ENCODE assay signal across 12 cellular contexts in the genomic region with DNA sequence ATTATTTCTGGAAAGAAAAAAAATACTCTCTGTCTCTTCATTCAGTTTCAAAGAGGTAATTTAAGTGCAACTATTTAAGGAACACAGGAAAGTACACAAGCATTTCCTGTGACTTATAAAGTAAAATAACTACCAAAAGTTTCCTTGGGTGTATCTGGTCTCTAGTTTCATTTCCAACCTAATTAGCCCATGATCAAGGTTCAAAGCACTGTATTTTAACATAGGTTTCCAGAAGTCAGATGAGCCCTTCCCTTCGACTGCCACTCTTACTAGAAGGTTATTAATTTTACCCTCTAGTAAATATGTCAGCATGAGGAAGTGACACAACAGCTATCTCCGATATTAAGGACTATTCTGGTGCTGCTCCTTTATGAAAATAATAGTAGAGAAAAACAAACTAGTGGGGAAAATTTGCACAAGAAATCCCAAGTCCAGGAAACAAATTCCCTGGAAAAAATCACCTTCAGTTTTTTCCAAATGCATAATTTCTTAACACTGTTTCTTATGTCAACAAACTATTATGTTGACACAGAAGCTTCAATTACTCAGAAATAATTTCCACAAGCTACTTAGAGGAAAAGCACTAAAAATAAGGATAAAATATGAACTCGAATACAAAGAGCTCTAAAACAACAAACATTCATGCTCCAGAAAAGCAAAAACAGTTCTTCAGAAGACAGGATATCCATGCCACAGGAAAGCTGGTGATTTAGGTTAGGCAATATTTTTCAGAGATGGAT. TPM values are rescaled to one million over a fixed set of nuclear protein-coding genes. Genes with fewer than 3 reads are reported as not detected.
A peak's percentile ranks its signal among the peaks of the same experiment; 100 is the strongest.
DNase-seq lines count a peak whose midpoint lies in the region; ATAC-seq and TF ChIP-seq lines count a peak whose summit lies in the region.
"Had no signal": no experiment of that assay in that cellular context is flagged by ENCODE, and none has a peak within 500 bp of the region (broad histone marks: within the 10 kb centered on the region; RNA-seq: fewer than 3 reads in every experiment).

No MANE protein-coding gene starts in this region.

- intact Hi-C loops in activated CD4-positive, alpha-beta T cell treated with anti-CD3 and anti-CD28 coated beads, Interleukin-2, amount 10 ng/mL, durations not matched to agents 24 days and 14 days (cut with micrococcal nuclease), result no loop called here
- intact Hi-C loops in spleen (cut with DNase I; ENCODE audit: low total_unique reads), result no loop called here

- peaks cover 13% of the 10 kb centered on the region for H3K36me3 Mint-ChIP-seq in activated CD4-positive, alpha-beta T cell treated with anti-CD3 and anti-CD28 coated beads, Interleukin-2, amount 10 ng/mL, durations not matched to agents 24 days and 14 days (ENCODE audit: low read depth)
- peaks cover 12% of the 10 kb centered on the region for H3K36me3 Mint-ChIP-seq in activated CD4-positive, alpha-beta memory T cell treated with anti-CD3 and anti-CD28 coated beads, Interleukin-2, amount 10 ng/mL, durations not matched to agents 7 days and 5 days (ENCODE audit: low read depth)

- no peak for DNase-seq in activated CD4-positive, alpha-beta T cell treated with anti-CD3 and anti-CD28 coated beads, Interleukin-2, amount 10 ng/mL, durations not matched to agents 24 days and 14 days
- no peak for DNase-seq in activated CD4-positive, alpha-beta T cell treated with anti-CD3 and anti-CD28 coated beads, Interleukin-2, amount 50 U/mL, for 1 hour
- no peak for DNase-seq in activated CD4-positive, alpha-beta memory T cell treated with anti-CD3 and anti-CD28 coated beads, Interleukin-2, amount 10 ng/mL, durations not matched to agents 7 days and 5 days
- no peak for DNase-seq in spleen
- no peak for DNase-seq in cerebellar cortex (ENCODE audit: low spot score)
- DNase-seq: activated CD4-positive, alpha-beta T cell treated with anti-CD3 and anti-CD28 coated beads for 4 hours; H9; kidney glomerular epithelial cell; NCI-H2081 treated with DMSO at 0.1 percent for 48 hours had no signal

- peaks cover 12% of the 10 kb centered on the region for H3K4me1 Mint-ChIP-seq in activated CD4-positive, alpha-beta T cell treated with anti-CD3 and anti-CD28 coated beads, Interleukin-2, amount 10 ng/mL, durations not matched to agents 24 days and 14 days
- peaks cover 10% of the 10 kb centered on the region for H3K4me1 Mint-ChIP-seq in activated CD4-positive, alpha-beta memory T cell treated with anti-CD3 and anti-CD28 coated beads, Interleukin-2, amount 10 ng/mL, durations not matched to agents 7 days and 5 days
- H3K4me1 Mint-ChIP-seq: H9 had no signal

- peak; percentile 53 for ATAC-seq in GM21619 (IDR thresholded peaks at IDR 0.05; ENCODE audit: unreplicated experiment)
- no peak for ATAC-seq in HG03442 (IDR thresholded peaks at IDR 0.05; ENCODE audit: unreplicated experiment)
- no peak for ATAC-seq in GM18873 (IDR thresholded peaks at IDR 0.05; ENCODE audit: low FRiP score, unreplicated experiment)

- peaks cover 6 to 17% (median 12%) of the 10 kb centered on the region in 6 donors for H3K4me1 ChIP-seq in spleen

- CTCF ChIA-PET in activated CD4-positive, alpha-beta memory T cell treated with anti-CD3 and anti-CD28 coated beads, Interleukin-2, amount 10 ng/mL, durations not matched to agents 7 days and 5 days (lab: Charles Lee), result interaction anchor here (1.2 to 1.6 kb wide), 3 partner anchors 35 to 67 kb away, joined by 3 to 6 read pairs (median 5); a partner anchor contains a TSS

- H3K9me3 Mint-ChIP-seq in activated CD4-positive, alpha-beta T cell treated with anti-CD3 and anti-CD28 coated beads, Interleukin-2, amount 10 ng/mL, durations not matched to agents 24 days and 14 days, result no peaks in the 10 kb centered on the region
- no peaks in the 10 kb centered on the region for H3K9me3 Mint-ChIP-seq in activated CD4-positive, alpha-beta memory T cell treated with anti-CD3 and anti-CD28 coated beads, Interleukin-2, amount 10 ng/mL, durations not matched to agents 7 days and 5 days
- H3K9me3 Mint-ChIP-seq: H9 had no signal

- H3K27me3 Mint-ChIP-seq in activated CD4-positive, alpha-beta T cell treated with anti-CD3 and anti-CD28 coated beads, Interleukin-2, amount 10 ng/mL, durations not matched to agents 24 days and 14 days, result no peaks in the 10 kb centered on the region
- H3K27me3 Mint-ChIP-seq in activated CD4-positive, alpha-beta memory T cell treated with anti-CD3 and anti-CD28 coated beads, Interleukin-2, amount 10 ng/mL, durations not matched to agents 7 days and 5 days, result no peaks in the 10 kb centered on the region

- WGBS in spleen, 5 donors, result 12 to 25% (median 16%) methylated on average over 3 of the region's 3 CpGs

- no peak overlapping the region for H3K4me3 Mint-ChIP-seq in activated CD4-positive, alpha-beta T cell treated with anti-CD3 and anti-CD28 coated beads, Interleukin-2, amount 10 ng/mL, durations not matched to agents 24 days and 14 days
- no peak overlapping the region for H3K4me3 Mint-ChIP-seq in activated CD4-positive, alpha-beta memory T cell treated with anti-CD3 and anti-CD28 coated beads, Interleukin-2, amount 10 ng/mL, durations not matched to agents 7 days and 5 days
- H3K4me3 Mint-ChIP-seq: H9 had no signal

- POLR2A ChIA-PET in activated CD4-positive, alpha-beta memory T cell treated with anti-CD3 and anti-CD28 coated beads, Interleukin-2, amount 10 ng/mL, durations not matched to agents 7 days and 5 days (lab: Charles Lee), result interaction anchor here (1.2 kb wide), 1 partner anchor 54 kb away, joined by 7 read pairs; a partner anchor contains a TSS

- H3K36me3 ChIP-seq in spleen, result peaks cover 8 to 100% (median 63%) of the 10 kb centered on the region in 6 donors

- no peaks in the 10 kb centered on the region for H3K9me3 ChIP-seq in spleen

- TF ChIP-seq POLR2A in spleen (IDR thresholded peaks at IDR 0.05), result no peak

- TF ChIP-seq CTCF in spleen (IDR thresholded peaks at IDR 0.05 in 8 of 11, conservative IDR thresholded peaks at IDR 0.05 in 3 of 11), result no peak

- peak overlapping the region in 6 of 8 donors; percentile 19 to 56 (median 39) for H3K27ac ChIP-seq in spleen

- H3K27ac Mint-ChIP-seq in activated CD4-positive, alpha-beta T cell treated with anti-CD3 and anti-CD28 coated beads, Interleukin-2, amount 10 ng/mL, durations not matched to agents 24 days and 14 days, result peak overlapping the region; percentile 35
- H3K27ac Mint-ChIP-seq in activated CD4-positive, alpha-beta memory T cell treated with anti-CD3 and anti-CD28 coated beads, Interleukin-2, amount 10 ng/mL, durations not matched to agents 7 days and 5 days, result peak overlapping the region; percentile 9

- no peaks in the 10 kb centered on the region for H3K27me3 ChIP-seq in spleen (replicated peaks in 1 of 7)

- H3K4me3 ChIP-seq in spleen, result no peak overlapping the region

RNA-seq across cellular contexts. Expression of a gene that starts 35.3 kb away (rescaled TPM):
- total RNA-seq in activated CD4-positive, alpha-beta T cell treated with anti-CD3 and anti-CD28 coated beads, Interleukin-2, amount 10 ng/mL, durations not matched to agents 24 days and 14 days, result 9.0 and 10.2 TPM in 2 replicates
- 10 to 100 TPM; 33.3 to 33.4 TPM for total RNA-seq in activated CD4-positive, alpha-beta memory T cell treated with anti-CD3 and anti-CD28 coated beads, Interleukin-2, amount 10 ng/mL, durations not matched to agents 7 days and 5 days
- total RNA-seq in spleen, result 100 to 1,000 TPM in 1 of 7 donors, 10 to 100 TPM in 6; 55.8 to 103 (median 68.6) TPM
- polyA plus RNA-seq in spleen, result 10 to 100 TPM in 2 of 3 donors, 1 to 10 TPM in 1; 9.5 to 16.9 (median 13.5) TPM

RNA-seq across cellular contexts. Expression of a gene that starts 35.4 kb away (rescaled TPM):
- 0.49 TPM in 1 of 2 replicates, not detected in the other for total RNA-seq in activated CD4-positive, alpha-beta T cell treated with anti-CD3 and anti-CD28 coated beads, Interleukin-2, amount 10 ng/mL, durations not matched to agents 24 days and 14 days
- not detected for total RNA-seq in activated CD4-positive, alpha-beta memory T cell treated with anti-CD3 and anti-CD28 coated beads, Interleukin-2, amount 10 ng/mL, durations not matched to agents 7 days and 5 days
- total RNA-seq in spleen, result 1 to 10 TPM in 2 of 7 donors, under 1 TPM in 1, not detected in 4; 0.97 to 1.4 (median 1.1) TPM
- polyA plus RNA-seq in spleen, result 1 to 10 TPM; 1.6 to 2.5 (median 1.8) TPM

RNA-seq across cellular contexts. Expression of a gene that starts 53.8 kb away (rescaled TPM):
- 13.3 and 18.6 TPM in 2 replicates for total RNA-seq in activated CD4-positive, alpha-beta T cell treated with anti-CD3 and anti-CD28 coated beads, Interleukin-2, amount 10 ng/mL, durations not matched to agents 24 days and 14 days
- 10 to 100 TPM; 28.9 to 29.3 TPM for total RNA-seq in activated CD4-positive, alpha-beta memory T cell treated with anti-CD3 and anti-CD28 coated beads, Interleukin-2, amount 10 ng/mL, durations not matched to agents 7 days and 5 days
- total RNA-seq in spleen, result 10 to 100 TPM; 13.5 to 26.7 (median 24.1) TPM
- 10 to 100 TPM; 21.3 to 37.5 (median 22.3) TPM for polyA plus RNA-seq in spleen

RNA-seq across cellular contexts. Expression of a gene that starts 53.9 kb away (rescaled TPM):
- total RNA-seq in activated CD4-positive, alpha-beta T cell treated with anti-CD3 and anti-CD28 coated beads, Interleukin-2, amount 10 ng/mL, durations not matched to agents 24 days and 14 days, result 9.7 and 10.3 TPM in 2 replicates
- 10 to 100 TPM; 14.7 to 14.9 TPM for total RNA-seq in activated CD4-positive, alpha-beta memory T cell treated with anti-CD3 and anti-CD28 coated beads, Interleukin-2, amount 10 ng/mL, durations not matched to agents 7 days and 5 days
- total RNA-seq in spleen, result 10 to 100 TPM in 6 of 7 donors, 1 to 10 TPM in 1; 8.9 to 28.4 (median 15.1) TPM
- polyA plus RNA-seq in spleen, result 10 to 100 TPM; 24.3 to 32.9 (median 26.4) TPM
